In genomic region chr3:132723024-132723462, GRCh38 we compare ENCODE assay signal across 8 cellular contexts. TPM values are rescaled to one million over a fixed set of nuclear protein-coding genes. Genes with fewer than 3 reads are reported as not detected.
DNase-seq lines count a peak whose midpoint lies in the region; ATAC-seq and TF ChIP-seq lines count a peak whose summit lies in the region.

No MANE protein-coding gene starts in this region.

- peak overlapping the region; percentile 66 for H3K9ac ChIP-seq in neural cell (ENCODE audit: low read length)

- H3K36me3 ChIP-seq in neural cell (ENCODE audit: insufficient read depth, low read length), result no peaks in the 10 kb centered on the region

- intact Hi-C loops in dorsolateral prefrontal cortex (cut with DNase I), result loop anchor here (2.0 to 10.0 kb wide), 6 partner anchors 61 to 1082 kb away; partner anchors contain the start of genes CDV3 (in 2 of the 2), SRPRB (in 1 of the 2), TMEM108 (in 1 of the 2) and UBA5 (in 1 of the 2)

- H4K20me1 ChIP-seq in neural cell (ENCODE audit: insufficient read depth), result no peaks in the 10 kb centered on the region

- H3K9me2 ChIP-seq in neural cell (ENCODE audit: insufficient read depth, low read length), result no peaks in the 10 kb centered on the region

- peak overlapping the region; percentile 95 for H3K4me2 ChIP-seq in neural cell (ENCODE audit: low read length)

- TF ChIP-seq CTCF in LNCaP clone FGC (IDR thresholded peaks at IDR 0.05; ENCODE audit: control insufficient read depth, extremely low read depth, insufficient read depth) (no peak), dorsolateral prefrontal cortex (IDR thresholded peaks at IDR 0.05 in 54 of 56, conservative IDR thresholded peaks at IDR 0.05 in 2 of 56; ENCODE audit: low read depth in 1 of 56, partially characterized antibody in 56 of 56) (peak in 21 of 56 donors; percentile 5 to 41 (median 17)), neural cell (IDR thresholded peaks at IDR 0.05; ENCODE audit: poor library complexity, severe bottlenecking) (peak; percentile 17)

- peak overlapping the region; percentile 74 for H2AFZ ChIP-seq in neural cell (ENCODE audit: low read depth, low read length)

- DNase-seq in NCI-H1694 treated with DMSO at 0.1 percent for 48 hours (lab: John Stamatoyannopoulos, UW), result peak; percentile 73
- DNase-seq in NCI-H1694 (lab: John Stamatoyannopoulos, UW), result no peak
- no peak for DNase-seq in LNCaP clone FGC (ENCODE audit: low read depth)
- no peak for DNase-seq in dorsolateral prefrontal cortex
- no peak for DNase-seq in globus pallidus (ENCODE audit: low spot score)
- DNase-seq in AG08395 (ENCODE audit: low spot score), result no peak

- ATAC-seq in GM18858 (IDR thresholded peaks at IDR 0.05; ENCODE audit: unreplicated experiment), result no peak

- H3K4me3 ChIP-seq in LNCaP clone FGC (ENCODE audit: low read depth, low read length) (peak overlapping the region; percentile 61), dorsolateral prefrontal cortex (peak overlapping the region; percentile 56 to 96 (median 80)), neural cell (ENCODE audit: low read length) (peak overlapping the region; percentile 95)

- H3K9me3 ChIP-seq in neural cell (ENCODE audit: low read length), result no peaks in the 10 kb centered on the region

- H3K27me3 ChIP-seq in dorsolateral prefrontal cortex, result no peaks in the 10 kb centered on the region
- no peaks in the 10 kb centered on the region for H3K27me3 ChIP-seq in neural cell (ENCODE audit: insufficient read depth, low read depth, low read length)

- H3K79me2 ChIP-seq in neural cell (replicated peaks; ENCODE audit: insufficient read depth, low read length), result no peaks in the 10 kb centered on the region

- no peak for TF ChIP-seq RAD21 in neural cell (conservative IDR thresholded peaks at IDR 0.05)

- TF ChIP-seq EP300 in neural cell (conservative IDR thresholded peaks at IDR 0.05; ENCODE audit: poor library complexity, severe bottlenecking), result no peak

- H3F3A ChIP-seq in neural cell (ENCODE audit: insufficient read depth, low read length, poor library complexity, severe bottlenecking), result peaks cover 10% of the 10 kb centered on the region

- H3K27ac ChIP-seq in dorsolateral prefrontal cortex (peak overlapping the region in 58 of 59 donors; percentile 3 to 94 (median 82)), neural cell (ENCODE audit: low read length) (peak overlapping the region; percentile 29)

TF ChIP-seq in neural cell, 6 proteins besides CTCF, POLR2A, EP300 and RAD21:
- TF ChIP-seq TAF1 (IDR thresholded peaks at IDR 0.05; ENCODE audit: low read depth) (no peak), MXI1 (conservative IDR thresholded peaks at IDR 0.05; ENCODE audit: poor library complexity, severe bottlenecking) (peak; percentile 17)

RNA-seq across cellular contexts. Expression of gene NPHP3, which starts 0.8 kb away (rescaled TPM):
- 10 to 100 TPM; 12.0 to 55.8 (median 23.8) TPM for total RNA-seq in dorsolateral prefrontal cortex
- polyA plus RNA-seq in neural cell, result 2.4 and 9.0 TPM in 2 replicates
- polyA minus RNA-seq in neural cell, result 4.5 and 6.8 TPM in 2 replicates
